Comparison of ENCODE assay signal across 8 cellular contexts in the genomic region with DNA sequence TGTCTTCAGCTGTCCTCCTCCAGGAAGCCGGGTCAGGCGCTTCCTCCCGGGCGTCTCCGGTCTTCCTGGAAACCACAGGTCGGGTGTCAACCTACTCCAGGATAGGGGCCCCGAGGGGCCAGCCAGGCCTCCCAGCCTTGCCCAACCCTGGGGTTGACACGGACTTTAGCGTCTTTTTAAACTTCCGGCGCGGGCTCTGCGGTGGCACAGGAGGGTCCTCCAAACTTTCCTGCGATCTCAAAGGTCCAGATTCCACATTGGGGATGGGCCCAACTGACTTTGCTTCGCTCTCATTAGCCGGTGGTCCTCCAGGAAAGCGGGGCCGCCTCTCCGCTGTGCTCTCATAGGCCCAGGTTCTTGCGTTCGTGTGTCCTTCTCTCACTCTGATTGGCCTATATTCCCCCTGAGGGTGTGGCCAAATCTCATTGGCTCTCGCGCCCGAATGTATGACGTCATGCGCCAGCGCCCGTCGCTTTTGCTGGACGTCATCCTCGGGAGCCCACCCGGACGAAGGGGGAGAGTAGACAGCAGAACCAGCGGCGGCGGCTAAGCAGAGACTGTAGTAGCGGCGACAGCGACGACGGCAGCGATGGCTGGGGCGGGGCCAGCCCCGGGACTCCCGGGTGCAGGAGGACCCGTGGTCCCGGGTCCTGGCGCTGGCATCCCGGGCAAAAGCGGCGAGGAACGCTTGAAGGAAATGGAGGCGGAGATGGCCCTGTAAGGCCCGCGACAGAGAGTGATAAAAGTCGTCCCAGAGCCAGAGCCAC.
DNase-seq lines count a peak whose midpoint lies in the region; ATAC-seq and FAIRE-seq lines count a peak whose summit lies in the region.

A gene with protein sequence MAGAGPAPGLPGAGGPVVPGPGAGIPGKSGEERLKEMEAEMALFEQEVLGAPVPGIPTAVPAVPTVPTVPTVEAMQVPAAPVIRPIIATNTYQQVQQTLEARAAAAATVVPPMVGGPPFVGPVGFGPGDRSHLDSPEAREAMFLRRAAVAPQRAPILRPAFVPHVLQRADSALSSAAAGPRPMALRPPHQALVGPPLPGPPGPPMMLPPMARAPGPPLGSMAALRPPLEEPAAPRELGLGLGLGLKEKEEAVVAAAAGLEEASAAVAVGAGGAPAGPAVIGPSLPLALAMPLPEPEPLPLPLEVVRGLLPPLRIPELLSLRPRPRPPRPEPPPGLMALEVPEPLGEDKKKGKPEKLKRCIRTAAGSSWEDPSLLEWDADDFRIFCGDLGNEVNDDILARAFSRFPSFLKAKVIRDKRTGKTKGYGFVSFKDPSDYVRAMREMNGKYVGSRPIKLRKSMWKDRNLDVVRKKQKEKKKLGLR (plus strand): TSS at position 472 of the 767 bp plus-strand sequence. CDS start 118 bp downstream, at position 590.

- H3K9me3 Mint-ChIP-seq in effector memory CD8-positive, alpha-beta T cell = no peaks in the 10 kb centered on the region
- H3K9me3 Mint-ChIP-seq in memory B cell = no peaks in the 10 kb centered on the region

- H3K4me1 Mint-ChIP-seq in effector memory CD8-positive, alpha-beta T cell (ENCODE audit: low read depth in 2 of 2) = peaks cover 21 to 24% of the 10 kb centered on the region in 2 donors
- H3K4me1 Mint-ChIP-seq in memory B cell = peaks cover 12% of the 10 kb centered on the region

- peak within 1 kb of the TSS; percentile 95 to 96 for H3K27ac Mint-ChIP-seq in effector memory CD8-positive, alpha-beta T cell
- peak within 1 kb of the TSS; percentile 96 for H3K27ac Mint-ChIP-seq in memory B cell

- H3K36me3 Mint-ChIP-seq in effector memory CD8-positive, alpha-beta T cell (ENCODE audit: insufficient read depth) = peaks cover 46% of the 10 kb centered on the region
- peaks cover 23% of the 10 kb centered on the region for H3K36me3 Mint-ChIP-seq in memory B cell

- no peaks in the 10 kb centered on the region for H3K27me3 Mint-ChIP-seq in effector memory CD8-positive, alpha-beta T cell
- H3K27me3 Mint-ChIP-seq in memory B cell = no peaks in the 10 kb centered on the region

- DNase-seq in COLO829 (ENCODE audit: low spot score) (peak; percentile 97), HTR-8/SVneo (ENCODE audit: insufficient read length, low spot score) (peak; percentile 99), NOMO-1 treated with dmso at 0.1 percent for 144 hours (lab: John Stamatoyannopoulos, UW; ENCODE audit: unreplicated experiment) (peak; percentile 99), memory B cell (ENCODE audit: low spot score in 2 of 2) (peak; percentile 96 to 99)
- DNase-seq in activated CD8-positive, alpha-beta memory T cell treated with anti-CD3 and anti-CD28 coated beads for 48 hours (ENCODE audit: low read depth in 2 of 3, low spot score in 2 of 3) = peak; percentile 96 to 98 (median 98)
- DNase-seq in effector memory CD8-positive, alpha-beta T cell = peak; percentile 97 to 100 (median 98)
- DNase-seq in stimulated activated CD8-positive, alpha-beta memory T cell treated with anti-CD3 and anti-CD28 coated beads, Interleukin-12 subunit alpha, Interleukin-12 subunit beta, amount 100 ng/mL, for 24 hours (ENCODE audit: extremely low read depth) = peak; percentile 93

- H3K4me3 Mint-ChIP-seq in effector memory CD8-positive, alpha-beta T cell = peak within 1 kb of the TSS; percentile 87 to 92
- H3K4me3 Mint-ChIP-seq in memory B cell = peak within 1 kb of the TSS; percentile 96

- peak; percentile 94 for FAIRE-seq in HTR-8/SVneo (lab: Jason Lieb, UNC)

- ATAC-seq in GM21367 (IDR thresholded peaks at IDR 0.05; ENCODE audit: unreplicated experiment) (peak; percentile 80), memory B cell (ENCODE audit: low read depth) (peak; percentile 98)
- ATAC-seq in effector memory CD8-positive, alpha-beta T cell (replicated peaks) = peak; percentile 98

Comparison
In these comparisons a context has a peak if more than half of its experiments do, and no peak if none do; other contexts are left out.
1. Peak in every context shown above with its lines: DNase-seq and ATAC-seq.